Comparison of ENCODE assay signal across 8 cellular contexts in genomic region chr9:27572566-27572917, GRCh38. TPM values are rescaled to one million over a fixed set of nuclear protein-coding genes. Genes with fewer than 3 reads are reported as not detected.
DNase-seq lines count a peak whose midpoint lies in the region; ATAC-seq and TF ChIP-seq lines count a peak whose summit lies in the region.

No MANE protein-coding gene starts in this region.

- intact Hi-C loops in Panc1 (cut with micrococcal nuclease; ENCODE audit: unreplicated experiment) = no loop called here

- in situ Hi-C loops in Panc1 (cut with HindIII; ENCODE audit: low pct_unique_long_range_greater_than_20kb, low sequenced_read_pairs) = no loop called here

- no peaks in the 10 kb centered on the region for H3K27me3 ChIP-seq in Panc1 (ENCODE audit: control insufficient read depth, insufficient read depth, low read length)

- no peak for TF ChIP-seq CTCF in Panc1 (IDR thresholded peaks at IDR 0.05)
- TF ChIP-seq CTCF in cardiac fibroblast (IDR thresholded peaks at IDR 0.05; ENCODE audit: low read depth, low read length) = no peak

- H3K27ac ChIP-seq in Panc1 (ENCODE audit: low read length) = no peak overlapping the region

- H3K9me3 ChIP-seq in Panc1 (ENCODE audit: control insufficient read depth, insufficient read depth, low read depth, low read length) = no peaks in the 10 kb centered on the region

- DNase-seq in EH (ENCODE audit: low read depth) = peak; percentile 52
- DNase-seq in Panc1 (ENCODE audit: low read depth, low spot score) = no peak
- peak; percentile 39 to 57 for DNase-seq in cardiac fibroblast (ENCODE audit: low read depth in 2 of 2)
- DNase-seq in islet precursor cell = peak; percentile 67
- peak; percentile 25 for DNase-seq in stimulated activated CD8-positive, alpha-beta memory T cell treated with anti-CD3 and anti-CD28 coated beads, Interleukin-15, amount 100 ng/mL, for 1 hour (ENCODE audit: low read depth)
- DNase-seq in GDM1 (lab: John Stamatoyannopoulos, UW) = no peak

- no peaks in the 10 kb centered on the region; the same call in 1 of the 2 replicates for H3K36me3 ChIP-seq in Panc1 (ENCODE audit: control insufficient read depth, insufficient read depth, low read length)

- H3K4me3 ChIP-seq in Panc1 (ENCODE audit: low read depth in 2 of 2, low read length in 2 of 2) (peak overlapping the region; percentile 56 to 63), cardiac fibroblast (replicated peaks in 1 of 2; ENCODE audit: low read depth in 2 of 2, low read length in 2 of 2) (peak overlapping the region; percentile 69 to 70)

- H3K4me1 ChIP-seq in Panc1 (ENCODE audit: control insufficient read depth, insufficient read depth, low read length) = 0 out of 2 replicates have a peak, but pooled peaks cover 3% of the 10 kb centered on the region

- BruUV-seq in Panc1 (replicated peaks; lab: Mats Ljungman, UMichigan) = no TSS peak

- ATAC-seq in GM19372 (IDR thresholded peaks at IDR 0.05; ENCODE audit: low read depth, unreplicated experiment) (peak; percentile 21), HG03432 (IDR thresholded peaks at IDR 0.05; ENCODE audit: unreplicated experiment) (peak; percentile 39), Panc1 (0 out of 2 replicates have a peak, but pooled peaks have one; percentile 32)

- POLR2A ChIA-PET in Panc1 (lab: Charles Lee) = no interaction called here

- CTCF ChIA-PET in Panc1 (lab: Charles Lee) = no interaction called here

RNA-seq across cellular contexts. Expression of gene C9orf72, which starts 0.7 kb away (rescaled TPM):
- total RNA-seq in Panc1 (2021; ENCODE audit: unreplicated experiment) = 3.6 TPM
- 1.2 TPM for polyA plus RNA-seq in Panc1 (2012; ENCODE audit: insufficient read length)

RNA-seq across cellular contexts. Expression of gene MOB3B, which starts 42.9 kb away (rescaled TPM):
- total RNA-seq in Panc1 (2021; ENCODE audit: unreplicated experiment) = 0.03 TPM
- polyA plus RNA-seq in Panc1 (2012; ENCODE audit: insufficient read length) = not detected

RNA-seq across cellular contexts. Expression of gene IFNK, which starts 48.5 kb away (rescaled TPM):
- not detected for total RNA-seq in Panc1 (2021; ENCODE audit: unreplicated experiment)
- polyA plus RNA-seq in Panc1 (2012; ENCODE audit: insufficient read length) = not detected

Comparison
In these comparisons a context has a peak if more than half of its experiments do, and no peak if none do; other contexts are left out.
1. DNase-seq: peak in EH (single experiment), cardiac fibroblast (2 of 2), islet precursor cell (single experiment) and stimulated activated CD8-positive, alpha-beta memory T cell treated with anti-CD3 and anti-CD28 coated beads, Interleukin-15, amount 100 ng/mL, for 1 hour (single experiment); none in Panc1 (single experiment) and GDM1 (single experiment).
2. Peak in every context shown above with its lines, with median percentiles within 50 percentile points of each other: ATAC-seq.